ENCODE assay signal across 25 cellular contexts in the genomic region with DNA sequence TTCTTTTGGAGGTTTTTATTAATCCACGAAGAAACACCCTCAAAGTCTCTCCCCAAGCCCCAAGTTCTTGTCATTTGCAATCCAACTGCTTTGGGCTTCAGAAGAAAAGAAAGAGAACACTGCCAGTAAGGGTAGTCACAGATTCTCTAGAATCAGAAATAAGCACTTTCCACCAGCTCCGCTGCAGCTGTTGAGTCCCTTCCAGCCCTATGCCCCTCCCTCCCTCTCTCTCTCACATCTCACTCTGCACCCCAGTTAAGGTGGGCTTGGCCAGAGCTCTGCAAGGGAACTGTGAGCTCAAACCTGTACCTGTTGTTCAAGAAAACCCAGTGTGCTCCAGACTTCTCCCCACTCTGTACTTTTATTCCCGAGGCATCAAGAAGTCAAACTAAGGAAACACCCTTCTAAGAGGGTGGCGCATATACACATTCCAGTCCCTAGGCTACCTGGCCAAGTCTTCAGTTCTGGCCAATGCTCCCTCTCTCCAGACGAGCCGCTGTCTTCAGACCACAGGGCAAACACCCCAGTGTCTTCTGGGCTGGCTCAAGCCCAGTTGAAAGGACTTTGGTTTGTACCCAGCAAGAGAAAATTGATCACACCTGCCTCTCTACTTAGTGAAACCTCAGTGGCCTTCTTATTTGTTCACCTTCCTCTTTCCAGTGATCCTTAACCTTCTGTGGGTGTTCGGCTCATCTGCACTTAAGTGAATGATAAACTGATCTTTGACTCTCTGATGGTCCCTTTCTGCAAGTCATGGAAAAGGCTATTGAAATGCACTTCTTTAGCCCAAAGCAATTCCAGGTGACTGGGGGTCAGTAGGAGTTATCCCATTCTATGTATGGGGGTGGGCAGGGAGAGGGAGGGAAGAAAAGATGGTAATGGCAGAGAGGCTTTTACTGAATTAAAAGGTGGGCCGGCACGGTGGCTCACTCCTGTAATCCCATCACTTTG.
"Had no signal": no experiment of that assay in that cellular context is flagged by ENCODE, and none has a peak within 500 bp of the region (broad histone marks: within the 10 kb centered on the region; RNA-seq: fewer than 3 reads in every experiment).

No MANE protein-coding gene starts in this region.

- H3K36me3 ChIP-seq: colonic mucosa, esophagus muscularis mucosa, gastroesophageal sphincter, heart left ventricle, prostate gland, right atrium auricular region, sigmoid colon, tibial artery had no signal

- H3K27me3 ChIP-seq: colonic mucosa, esophagus muscularis mucosa, foreskin keratinocyte, gastroesophageal sphincter, hepatocyte, right atrium auricular region, sigmoid colon, testis had no signal

- DNase-seq: colonic mucosa; effector CD8-positive, alpha-beta T cell; foreskin keratinocyte; heart left ventricle; kidney; natural killer cell; sigmoid colon; stimulated activated CD4-positive, alpha-beta T cell treated with anti-CD3 and anti-CD28 coated beads, Interleukin-2, amount 100 ng/mL, for 24 hours; stimulated activated CD4-positive, alpha-beta T cell treated with anti-CD3 and anti-CD28 coated beads, Interleukin-4, amount 100 ng/mL, for 24 hours; stimulated activated naive CD8-positive, alpha-beta T cell treated with anti-CD3 and anti-CD28 coated beads, Interleukin-15, Interleukin-2, amounts not matched to agents 100 U/mL and 50 U/mL, for 24 hours; substantia nigra; testis; tibial artery had no signal

- H3K4me1 Mint-ChIP-seq: memory B cell; natural killer cell; stimulated activated effector memory CD8-positive, alpha-beta T cell treated with anti-CD3 and anti-CD28 coated beads, Interleukin-12 subunit alpha, Interleukin-12 subunit beta, amount 100 ng/mL, for 72 hours had no signal

- H3K4me3 Mint-ChIP-seq: dendritic cell treated with granulocyte-macrophage colony-stimulating factor and Interleukin-4, amounts not matched to agents 40 ng/mL and 50 ng/mL, for 4 days; memory B cell; natural killer cell; neural crest cell; stimulated activated effector memory CD8-positive, alpha-beta T cell treated with anti-CD3 and anti-CD28 coated beads, Interleukin-12 subunit alpha, Interleukin-12 subunit beta, amount 100 ng/mL, for 72 hours; type B pancreatic cell had no signal

- H3K27ac ChIP-seq: colonic mucosa, esophagus muscularis mucosa, foreskin keratinocyte, gastroesophageal sphincter, heart left ventricle, hepatocyte, prostate gland, right atrium auricular region, sigmoid colon, testis, tibial artery had no signal

- ATAC-seq: foreskin keratinocyte; gastroesophageal sphincter; heart left ventricle; left lobe of liver; natural killer cell; stimulated activated effector memory CD8-positive, alpha-beta T cell treated with anti-CD3 and anti-CD28 coated beads, Interleukin-12 subunit alpha, Interleukin-12 subunit beta, amount 100 ng/mL, for 72 hours; stimulated activated naive CD8-positive, alpha-beta T cell treated with anti-CD3 and anti-CD28 coated beads, Interleukin-15, Interleukin-2, amounts not matched to agents 100 U/mL and 50 U/mL, for 24 hours had no signal

- H3K9me3 ChIP-seq: colonic mucosa, esophagus muscularis mucosa, prostate gland, right atrium auricular region, sigmoid colon, testis, tibial artery had no signal

- H3K9me3 Mint-ChIP-seq: dendritic cell treated with granulocyte-macrophage colony-stimulating factor and Interleukin-4, amounts not matched to agents 40 ng/mL and 50 ng/mL, for 4 days; memory B cell; natural killer cell; stimulated activated effector memory CD8-positive, alpha-beta T cell treated with anti-CD3 and anti-CD28 coated beads, Interleukin-12 subunit alpha, Interleukin-12 subunit beta, amount 100 ng/mL, for 72 hours had no signal

- H3K27ac Mint-ChIP-seq: dendritic cell treated with granulocyte-macrophage colony-stimulating factor and Interleukin-4, amounts not matched to agents 40 ng/mL and 50 ng/mL, for 4 days; memory B cell; natural killer cell; stimulated activated effector memory CD8-positive, alpha-beta T cell treated with anti-CD3 and anti-CD28 coated beads, Interleukin-12 subunit alpha, Interleukin-12 subunit beta, amount 100 ng/mL, for 72 hours; type B pancreatic cell had no signal

- H3K4me3 ChIP-seq: colonic mucosa, esophagus muscularis mucosa, gastroesophageal sphincter, heart left ventricle, hepatocyte, lung, prostate gland, right atrium auricular region, sigmoid colon, testis, tibial artery had no signal

- H3K36me3 Mint-ChIP-seq: memory B cell; natural killer cell; stimulated activated effector memory CD8-positive, alpha-beta T cell treated with anti-CD3 and anti-CD28 coated beads, Interleukin-12 subunit alpha, Interleukin-12 subunit beta, amount 100 ng/mL, for 72 hours; type B pancreatic cell had no signal
